In the genomic region with DNA sequence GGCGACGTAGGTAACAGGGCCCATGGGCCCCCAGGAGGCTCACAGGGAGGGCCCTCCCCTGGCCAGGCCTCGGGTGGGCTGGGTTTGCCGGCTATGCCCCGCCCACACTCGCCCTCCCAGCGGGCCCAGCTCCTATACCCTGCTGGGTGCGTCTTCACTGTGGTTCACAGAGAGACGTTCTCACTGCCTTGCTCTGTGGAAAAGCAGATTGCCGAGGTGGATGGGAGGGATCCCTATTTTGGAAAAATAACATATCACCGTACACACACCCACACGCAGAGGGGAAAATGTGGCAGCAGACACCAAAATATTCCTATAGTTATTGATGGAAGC, we compare ENCODE assay signal across 8 cellular contexts.
DNase-seq lines count a peak whose midpoint lies in the region; ATAC-seq and TF ChIP-seq lines count a peak whose summit lies in the region.

No MANE protein-coding gene starts in this region.

- H3K36me3 ChIP-seq in HAP-1 (replicated peaks): no peaks in the 10 kb centered on the region
- no peaks in the 10 kb centered on the region for H3K36me3 ChIP-seq in duodenal mucosa (ENCODE audit: control insufficient read depth in 1 of 2, insufficient read depth in 2 of 2, low read length in 2 of 2)

- peaks cover 34% of the 10 kb centered on the region for H3K27me3 Mint-ChIP-seq in nephron progenitor cell (ENCODE audit: low read depth, poor library complexity)
- H3K27me3 Mint-ChIP-seq in stimulated activated naive CD8-positive, alpha-beta T cell treated with anti-CD3 and anti-CD28 coated beads, Interleukin-15, Interleukin-2, amounts not matched to agents 100 ng/mL and 50 ng/mL, for 24 hours: peaks cover 4% of the 10 kb centered on the region

- H3K4me3 ChIP-seq in HAP-1: peak overlapping the region; percentile 39
- H3K4me3 ChIP-seq in duodenal mucosa (ENCODE audit: low read depth in 1 of 2, low read length in 2 of 2): peak overlapping the region; percentile 66 to 72

- H3K9me3 Mint-ChIP-seq in nephron progenitor cell: peaks cover 10% of the 10 kb centered on the region
- H3K9me3 Mint-ChIP-seq in stimulated activated naive CD8-positive, alpha-beta T cell treated with anti-CD3 and anti-CD28 coated beads, Interleukin-15, Interleukin-2, amounts not matched to agents 100 ng/mL and 50 ng/mL, for 24 hours: peaks cover 10% of the 10 kb centered on the region

- peak overlapping the region in 1 of 2 donors; percentile 36 for H3K9ac ChIP-seq in duodenal mucosa (ENCODE audit: low read depth in 1 of 2, low read length in 2 of 2)

- no peaks in the 10 kb centered on the region for H3K27me3 ChIP-seq in HAP-1 (ENCODE audit: low read depth)
- peaks cover 0 to 4% of the 10 kb centered on the region in 2 donors for H3K27me3 ChIP-seq in duodenal mucosa (ENCODE audit: control insufficient read depth in 1 of 2, insufficient read depth in 2 of 2, low read length in 2 of 2)

- H3K4me1 Mint-ChIP-seq in nephron progenitor cell: peaks cover 55% of the 10 kb centered on the region
- H3K4me1 Mint-ChIP-seq in stimulated activated naive CD8-positive, alpha-beta T cell treated with anti-CD3 and anti-CD28 coated beads, Interleukin-15, Interleukin-2, amounts not matched to agents 100 ng/mL and 50 ng/mL, for 24 hours (ENCODE audit: low read depth): peaks cover 11% of the 10 kb centered on the region

- H3K36me3 Mint-ChIP-seq in nephron progenitor cell (ENCODE audit: low read depth): peaks cover 6% of the 10 kb centered on the region
- no peaks in the 10 kb centered on the region for H3K36me3 Mint-ChIP-seq in stimulated activated naive CD8-positive, alpha-beta T cell treated with anti-CD3 and anti-CD28 coated beads, Interleukin-15, Interleukin-2, amounts not matched to agents 100 ng/mL and 50 ng/mL, for 24 hours (ENCODE audit: low read depth)

- H3K4me1 ChIP-seq in HAP-1 (peaks cover 15% of the 10 kb centered on the region), duodenal mucosa (ENCODE audit: control insufficient read depth in 1 of 2, insufficient read depth in 2 of 2, low read length in 2 of 2) (peaks cover 6 to 8% of the 10 kb centered on the region in 2 donors)

- no peak for TF ChIP-seq CTCF in nephron progenitor cell (IDR thresholded peaks at IDR 0.05)

- no peak for ATAC-seq in HG03097 (IDR thresholded peaks at IDR 0.05; ENCODE audit: low FRiP score, unreplicated experiment)

- H3K27ac ChIP-seq in duodenal mucosa (ENCODE audit: low read depth, low read length): no peak overlapping the region

- H3K27ac Mint-ChIP-seq in nephron progenitor cell: no peak overlapping the region
- H3K27ac Mint-ChIP-seq in stimulated activated naive CD8-positive, alpha-beta T cell treated with anti-CD3 and anti-CD28 coated beads, Interleukin-15, Interleukin-2, amounts not matched to agents 100 ng/mL and 50 ng/mL, for 24 hours: peak overlapping the region; percentile 83

- in situ Hi-C loops in HAP-1 (cut with MboI; ENCODE audit: low sequenced_read_pairs): no loop called here

- peak; percentile 87 for DNase-seq in DMS53 (lab: John Stamatoyannopoulos, UW)
- DNase-seq in HAP-1 (ENCODE audit: low spot score in 2 of 2): peak; percentile 51 to 84
- peak; percentile 82 for DNase-seq in NCI-H146 treated with DMSO at 0.1 percent for 48 hours (lab: John Stamatoyannopoulos, UW; ENCODE audit: unreplicated experiment)
- peak; percentile 67 to 71 for DNase-seq in activated CD4-positive, alpha-beta T cell treated with anti-CD3 and anti-CD28 coated beads, Interleukin-2, amount 50 U/mL, for 48 hours
- DNase-seq in nephron progenitor cell: peak; percentile 58

- H3K4me3 Mint-ChIP-seq in nephron progenitor cell: peak overlapping the region; percentile 81
- peak overlapping the region; percentile 85 for H3K4me3 Mint-ChIP-seq in stimulated activated naive CD8-positive, alpha-beta T cell treated with anti-CD3 and anti-CD28 coated beads, Interleukin-15, Interleukin-2, amounts not matched to agents 100 ng/mL and 50 ng/mL, for 24 hours

- H3K9me3 ChIP-seq in HAP-1 (no peaks in the 10 kb centered on the region), duodenal mucosa (ENCODE audit: control insufficient read depth in 1 of 2, low read length in 2 of 2) (no peaks in the 10 kb centered on the region)
